Comparison of ENCODE assay signal across 10 cellular contexts in genomic region chr3:4416961-4417360, GRCh38. TPM values are rescaled to one million over a fixed set of nuclear protein-coding genes. Genes with fewer than 3 reads are reported as not detected.
DNase-seq lines count a peak whose midpoint lies in the region; ATAC-seq, FAIRE-seq and TF ChIP-seq lines count a peak whose summit lies in the region.
"Had no signal": no experiment of that assay in that cellular context is flagged by ENCODE, and none has a peak within 500 bp of the region (broad histone marks: within the 10 kb centered on the region; RNA-seq: fewer than 3 reads in every experiment).

No MANE protein-coding gene starts in this region.

- H3K9me3 Mint-ChIP-seq in stimulated activated effector memory CD8-positive, alpha-beta T cell treated with anti-CD3 and anti-CD28 coated beads, Interleukin-12 subunit alpha, Interleukin-12 subunit beta, amount 100 ng/mL, for 72 hours, result no peaks in the 10 kb centered on the region

- no peak for TF ChIP-seq POLR2A in GM12891 (IDR thresholded peaks at IDR 0.05; ENCODE audit: low read depth, low read length)

- H3K27ac Mint-ChIP-seq in stimulated activated effector memory CD8-positive, alpha-beta T cell treated with anti-CD3 and anti-CD28 coated beads, Interleukin-12 subunit alpha, Interleukin-12 subunit beta, amount 100 ng/mL, for 72 hours, result no peak overlapping the region

- peaks cover 9% of the 10 kb centered on the region for H3K36me3 Mint-ChIP-seq in stimulated activated effector memory CD8-positive, alpha-beta T cell treated with anti-CD3 and anti-CD28 coated beads, Interleukin-12 subunit alpha, Interleukin-12 subunit beta, amount 100 ng/mL, for 72 hours

- no peak for FAIRE-seq in GM12891 (lab: Jason Lieb, UNC)

- no peak overlapping the region for H3K4me3 Mint-ChIP-seq in stimulated activated effector memory CD8-positive, alpha-beta T cell treated with anti-CD3 and anti-CD28 coated beads, Interleukin-12 subunit alpha, Interleukin-12 subunit beta, amount 100 ng/mL, for 72 hours

- DNase-seq in Ammon's horn (ENCODE audit: low spot score) (peak; percentile 18), HS-5 (ENCODE audit: low read depth) (peak; percentile 95), brain pericyte (ENCODE audit: low read depth, low spot score) (peak; percentile 70), medulla oblongata (ENCODE audit: extremely low spot score) (peak; percentile 48), GM12891 (ENCODE audit: insufficient read length, low spot score) (no peak), DMS53 treated with DMSO at 0.1 percent for 48 hours (lab: John Stamatoyannopoulos, UW; ENCODE audit: unreplicated experiment) (no peak), hippocampal formation (lab: John Stamatoyannopoulos, UW) (no peak)
- no peak for DNase-seq in stimulated activated effector memory CD8-positive, alpha-beta T cell treated with anti-CD3 and anti-CD28 coated beads, Interleukin-12 subunit alpha, Interleukin-12 subunit beta, amount 100 ng/mL, for 72 hours (ENCODE audit: low spot score in 2 of 2)
- DNase-seq: colonic mucosa, NCI-H524 had no signal

- H3K4me1 Mint-ChIP-seq in stimulated activated effector memory CD8-positive, alpha-beta T cell treated with anti-CD3 and anti-CD28 coated beads, Interleukin-12 subunit alpha, Interleukin-12 subunit beta, amount 100 ng/mL, for 72 hours, result peaks cover 31% of the 10 kb centered on the region

- no peak for ATAC-seq in stimulated activated effector memory CD8-positive, alpha-beta T cell treated with anti-CD3 and anti-CD28 coated beads, Interleukin-12 subunit alpha, Interleukin-12 subunit beta, amount 100 ng/mL, for 72 hours

TF ChIP-seq in GM12891, 5 proteins besides CTCF, POLR2A, EP300 and RAD21:
- TF ChIP-seq PAX5 (IDR thresholded peaks at IDR 0.05; ENCODE audit: insufficient read depth, low read length, severe bottlenecking) (no peak), TAF1 (IDR thresholded peaks at IDR 0.05; ENCODE audit: low read depth, low read length) (no peak), POLR2AphosphoS5 (IDR thresholded peaks at IDR 0.05; ENCODE audit: low read depth, low read length) (no peak), POU2F2 (IDR thresholded peaks at IDR 0.05; ENCODE audit: low read depth, low read length) (no peak), SPI1 (IDR thresholded peaks at IDR 0.05; ENCODE audit: low read depth, low read length) (no peak)

RNA-seq across cellular contexts. Expression of gene SUMF1, which starts 50.1 kb away (rescaled TPM):
- 6.8 TPM for polyA plus RNA-seq in GM12891 (2012; ENCODE audit: low read depth, missing spikeins)

Comparison
In these comparisons a context has a peak if more than half of its experiments do, and no peak if none do; other contexts are left out.
1. DNase-seq: peak in Ammon's horn (single experiment), HS-5 (single experiment), brain pericyte (single experiment) and medulla oblongata (single experiment); none in GM12891 (single experiment), DMS53 treated with DMSO at 0.1 percent for 48 hours (single experiment), hippocampal formation (0 of 2) and stimulated activated effector memory CD8-positive, alpha-beta T cell treated with anti-CD3 and anti-CD28 coated beads, Interleukin-12 subunit alpha, Interleukin-12 subunit beta, amount 100 ng/mL, for 72 hours (0 of 2).